Comparison of ENCODE assay signal across 18 cellular contexts in the genomic region with DNA sequence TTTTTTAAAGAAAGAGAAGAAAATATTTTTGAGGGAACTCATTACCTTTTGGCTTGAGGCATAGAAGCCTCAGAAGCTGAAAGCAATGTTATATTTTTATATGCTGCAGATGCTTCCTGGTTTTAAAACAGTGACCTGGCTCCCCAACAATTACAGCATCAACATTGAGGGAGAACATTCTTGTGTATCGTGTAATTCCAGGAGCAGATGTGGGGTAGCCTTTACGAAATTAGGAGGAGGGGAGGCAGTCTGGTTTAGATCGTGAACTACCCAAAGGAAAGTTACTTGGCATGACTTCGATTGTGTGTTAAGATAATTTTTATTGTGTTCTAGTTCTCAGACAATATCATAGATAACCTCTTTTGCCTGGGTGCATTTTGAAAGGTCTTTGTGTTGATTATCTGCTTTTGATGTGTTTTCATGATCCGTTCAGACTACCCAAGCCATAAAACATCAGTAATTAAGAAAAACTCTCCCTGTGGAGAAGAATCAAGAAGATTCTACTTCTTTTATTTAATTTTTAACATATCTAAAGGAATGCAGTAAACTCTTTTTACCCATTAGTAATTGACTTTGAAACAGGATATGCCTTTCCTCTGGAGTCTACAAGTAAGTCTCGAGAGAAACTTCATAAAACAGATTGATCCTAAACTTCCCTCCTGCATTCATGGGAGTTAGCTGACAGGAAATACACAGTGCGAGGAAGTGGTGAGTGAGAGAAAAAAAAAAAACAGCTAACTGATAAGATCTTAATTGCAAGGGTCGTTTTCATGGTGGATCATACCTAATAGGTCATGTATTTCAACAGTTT.
DNase-seq lines count a peak whose midpoint lies in the region; TF ChIP-seq lines count a peak whose summit lies in the region.
"Had no signal": no experiment of that assay in that cellular context is flagged by ENCODE, and none has a peak within 500 bp of the region (broad histone marks: within the 10 kb centered on the region; RNA-seq: fewer than 3 reads in every experiment).

No MANE protein-coding gene starts in this region.

- no peaks in the 10 kb centered on the region for H3F3A ChIP-seq in smooth muscle cell (ENCODE audit: low read depth)

- H3K79me2 ChIP-seq in smooth muscle cell (ENCODE audit: low read depth): peaks cover 10% of the 10 kb centered on the region

- WGBS in smooth muscle cell (ENCODE audit: low lambda C conversion rate): 52% methylated on average over 8 of the region's 8 CpGs

- peaks cover 21% of the 10 kb centered on the region for H3K4me1 ChIP-seq in smooth muscle cell (ENCODE audit: low read depth)

- no peaks in the 10 kb centered on the region for H3K36me3 ChIP-seq in smooth muscle cell (ENCODE audit: low read depth)

- H3K4me3 ChIP-seq in fibroblast of pulmonary artery (replicated peaks; ENCODE audit: low read depth, low read length): no peak overlapping the region
- H3K4me3 ChIP-seq in smooth muscle cell: no peak overlapping the region
- H3K4me3 ChIP-seq: hepatocyte had no signal

- no peak overlapping the region for H3K9ac ChIP-seq in smooth muscle cell (ENCODE audit: low read depth)

- H3K4me2 ChIP-seq in smooth muscle cell: peak overlapping the region; percentile 15
- H3K4me2 ChIP-seq: hepatocyte had no signal

- no peaks in the 10 kb centered on the region for H4K20me1 ChIP-seq in smooth muscle cell (ENCODE audit: low read depth)

- H2AFZ ChIP-seq in smooth muscle cell (ENCODE audit: low read depth): no peak overlapping the region
- H2AFZ ChIP-seq: hepatocyte had no signal

- TF ChIP-seq CTCF in VCaP (conservative IDR thresholded peaks at IDR 0.05) (no peak), fibroblast of pulmonary artery (IDR thresholded peaks at IDR 0.05; ENCODE audit: low read length, missing control alignments) (no peak), smooth muscle cell (IDR thresholded peaks at IDR 0.05; ENCODE audit: borderline replicate concordance, insufficient read depth, poor library complexity, severe bottlenecking) (no peak)

- POLR2A ChIA-PET in HEK293T (lab: Yijun Ruan, JAX): no interaction called here

- H3K27me3 ChIP-seq in smooth muscle cell (ENCODE audit: low read depth): no peaks in the 10 kb centered on the region
- H3K27me3 ChIP-seq: hepatocyte had no signal

- DNase-seq in HEK293T (ENCODE audit: extremely low spot score) (no peak), fibroblast of pulmonary artery (ENCODE audit: low read depth) (peak; percentile 60), smooth muscle cell (lab: John Stamatoyannopoulos, UW; ENCODE audit: unreplicated experiment) (no peak), NCI-H2196 treated with DMSO at 0.1 percent for 48 hours (lab: John Stamatoyannopoulos, UW; ENCODE audit: unreplicated experiment) (no peak), ecto neural progenitor cell (ENCODE audit: low spot score) (no peak), NCI-H2171 treated with DMSO at 0.1 percent for 48 hours (lab: John Stamatoyannopoulos, UW) (no peak)
- DNase-seq: activated CD4-positive, alpha-beta memory T cell treated with anti-CD3 and anti-CD28 coated beads for 36 hours; aorta; Calu3; endodermal cell; GOT3; left cardiac atrium; naive B cell; NCI-H2029 treated with DMSO at 0.1 percent for 48 hours; NCI-H774; right cardiac atrium had no signal

- H3K9me3 ChIP-seq in smooth muscle cell (replicated peaks; ENCODE audit: low read depth): no peaks in the 10 kb centered on the region

- CTCF ChIA-PET in HEK293T (lab: Yijun Ruan, JAX): interaction anchor here (0.6 to 1.3 kb wide), 2 partner anchors 17 to 355 kb away, joined by 4 to 5 read pairs; no protein-coding TSS in a partner anchor

- H3K27ac ChIP-seq in VCaP (peak overlapping the region; percentile 42), smooth muscle cell (ENCODE audit: low read depth) (peak overlapping the region; percentile 42)
- H3K27ac ChIP-seq: hepatocyte had no signal

TF ChIP-seq in HEK293T, 16 proteins besides CTCF, POLR2A, EP300 and RAD21:
- TF ChIP-seq CTBP1 (IDR thresholded peaks at IDR 0.05; ENCODE audit: borderline replicate concordance) (no peak), ZNF384 (IDR thresholded peaks at IDR 0.05) (peak; percentile 76), FOXK2 (IDR thresholded peaks at IDR 0.05) (no peak), SUZ12 (IDR thresholded peaks at IDR 0.05) (no peak), FOXA1 (IDR thresholded peaks at IDR 0.05) (no peak), ARNT (IDR thresholded peaks at IDR 0.05) (no peak)
